In the genomic region with DNA sequence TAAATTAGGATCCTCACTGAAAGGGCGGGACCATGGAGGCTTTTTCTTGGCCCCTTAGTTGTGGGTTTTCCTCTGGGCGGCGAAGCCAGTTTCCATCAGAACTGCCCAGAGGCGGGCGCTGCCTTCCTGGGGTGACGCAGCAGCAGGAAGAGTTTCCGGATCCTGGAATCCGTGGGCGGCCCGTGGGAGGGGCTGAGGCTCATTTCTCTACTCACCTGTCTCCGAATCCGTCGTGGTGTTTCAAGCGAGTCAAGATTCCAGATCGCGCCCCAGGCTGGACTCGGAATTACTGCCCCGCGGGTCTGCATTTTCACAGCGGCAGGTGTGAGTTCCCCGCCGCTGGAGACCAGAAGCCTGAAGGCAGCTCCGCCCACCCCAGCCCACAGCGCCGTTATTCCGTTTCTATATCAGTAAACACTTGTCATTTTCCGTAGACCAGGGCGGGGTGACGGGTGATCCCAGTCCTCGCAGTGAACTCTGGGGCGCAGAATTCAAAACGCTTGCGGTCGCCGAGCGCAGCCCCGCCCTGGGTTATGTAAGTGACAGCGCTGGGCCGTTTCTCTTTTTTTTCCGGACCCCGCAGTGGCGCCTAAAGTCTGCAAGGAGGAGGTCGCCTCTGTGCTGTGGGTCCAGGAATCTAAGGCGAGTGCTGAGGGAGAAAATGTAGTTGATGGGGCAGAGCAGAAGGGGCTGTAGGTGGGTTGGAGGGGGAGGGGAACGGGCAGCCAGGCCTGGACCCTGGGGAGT, we compare ENCODE assay signal across 8 cellular contexts. TPM values are rescaled to one million over a fixed set of nuclear protein-coding genes. Genes with fewer than 3 reads are reported as not detected.
DNase-seq lines count a peak whose midpoint lies in the region; ATAC-seq and TF ChIP-seq lines count a peak whose summit lies in the region.

No MANE protein-coding gene starts in this region.

- CTCF ChIA-PET in AG04449 (lab: Yijun Ruan, JAX): interaction anchor here (1.1 to 13.7 kb wide), 14 partner anchors 10 to 200 kb away, joined by 3 to 505 read pairs (median 6); a partner anchor contains a TSS

- no peak for DNase-seq in AG04449 (ENCODE audit: low read depth, low spot score)
- peak; percentile 92 for DNase-seq in NCI-H345 (lab: John Stamatoyannopoulos, UW)
- peak; percentile 91 for DNase-seq in activated CD4-positive, CD25-positive, alpha-beta regulatory T cell treated with anti-CD3 and anti-CD28 coated beads, Interleukin-2, amount 50 U/mL, for 16 hours (ENCODE audit: low read depth, low spot score)
- peak; percentile 97 for DNase-seq in central memory CD4-positive, alpha-beta T cell
- no peak for DNase-seq in kidney epithelial cell (ENCODE audit: low read depth)
- DNase-seq in stimulated activated CD4-positive, alpha-beta T cell treated with anti-CD3 and anti-CD28 coated beads, Interleukin-15, amount 100 ng/mL, for 24 hours: peak; percentile 95

- no peak for TF ChIP-seq CTCF in AG04449 (IDR thresholded peaks at IDR 0.05; ENCODE audit: insufficient read depth, low read length, missing control alignments)
- TF ChIP-seq CTCF in kidney epithelial cell (IDR thresholded peaks at IDR 0.05; ENCODE audit: insufficient read depth, low read length, poor library complexity, severe bottlenecking): no peak

- POLR2A ChIA-PET in AG04449 (lab: Yijun Ruan, JAX): interaction anchor here (0.7 to 2.0 kb wide), 2 partner anchors 169 to 301 kb away, joined by 3 to 5 read pairs; no protein-coding TSS in a partner anchor

- ATAC-seq in GM18907 (IDR thresholded peaks at IDR 0.05; ENCODE audit: unreplicated experiment) (peak; percentile 73), HG03175 (IDR thresholded peaks at IDR 0.05; ENCODE audit: unreplicated experiment) (peak; percentile 78)

- no peaks in the 10 kb centered on the region for H3K36me3 ChIP-seq in kidney epithelial cell (ENCODE audit: control insufficient read depth, insufficient read depth, low read length)

- no peaks in the 10 kb centered on the region for H3K27me3 ChIP-seq in kidney epithelial cell (ENCODE audit: control insufficient read depth, insufficient read depth, low read length)

- H3K4me3 ChIP-seq in AG04449 (ENCODE audit: low read depth, low read length): peak overlapping the region; percentile 72
- peak overlapping the region; percentile 76 for H3K4me3 ChIP-seq in kidney epithelial cell (ENCODE audit: low read depth, low read length)

RNA-seq across cellular contexts. Expression of a gene that starts 27.2 kb away (rescaled TPM):
- total RNA-seq in kidney epithelial cell: 0.21 and 0.68 TPM in 2 replicates

RNA-seq across cellular contexts. Expression of a gene that starts 39.3 kb away (rescaled TPM):
- 6.4 and 10.1 TPM in 2 replicates for total RNA-seq in kidney epithelial cell

RNA-seq across cellular contexts. Expression of a gene that starts 40.1 kb away (rescaled TPM):
- total RNA-seq in kidney epithelial cell: 16.4 and 20.2 TPM in 2 replicates

RNA-seq across cellular contexts. Expression of a gene that starts 58.9 kb away (rescaled TPM):
- total RNA-seq in kidney epithelial cell: not detected in 2 replicates

Comparison
In these comparisons a context has a peak if more than half of its experiments do, and no peak if none do; other contexts are left out.
1. DNase-seq: peak in NCI-H345 (single experiment), activated CD4-positive, CD25-positive, alpha-beta regulatory T cell treated with anti-CD3 and anti-CD28 coated beads, Interleukin-2, amount 50 U/mL, for 16 hours (single experiment), central memory CD4-positive, alpha-beta T cell (single experiment) and stimulated activated CD4-positive, alpha-beta T cell treated with anti-CD3 and anti-CD28 coated beads, Interleukin-15, amount 100 ng/mL, for 24 hours (single experiment); none in AG04449 (single experiment) and kidney epithelial cell (single experiment).